ENCODE assay signal across 1 cellular context in genomic region chr17:48546187-48546923, GRCh38.
TF ChIP-seq lines count a peak whose summit lies in the region.

No MANE protein-coding gene starts in this region.

TF ChIP-seq in HEK293, 187 proteins besides CTCF, POLR2A, EP300 and RAD21 (continued from another document and continues in another):
- no peak for TF ChIP-seq ZNF302 (tag by site-specific recombination; IDR thresholded peaks at IDR 0.05; ENCODE audit: low read depth)
- TF ChIP-seq ZNF558 (tag by site-specific recombination; IDR thresholded peaks at IDR 0.05), result no peak
- no peak for TF ChIP-seq ZNF24 (tag by site-specific recombination; IDR thresholded peaks at IDR 0.05)
- TF ChIP-seq ZNF514 (tag by site-specific recombination; IDR thresholded peaks at IDR 0.05), result no peak
- no peak for TF ChIP-seq ZNF704 (tag by site-specific recombination; IDR thresholded peaks at IDR 0.05)
- no peak; the same call in 1 of the 2 replicates for TF ChIP-seq ZNF501 (tag by site-specific recombination; IDR thresholded peaks at IDR 0.05)
- no peak for TF ChIP-seq REPIN1 (tag by site-specific recombination; IDR thresholded peaks at IDR 0.05; ENCODE audit: low read depth)
- TF ChIP-seq ZNF76 (tag by site-specific recombination; IDR thresholded peaks at IDR 0.05; ENCODE audit: borderline replicate concordance, low read depth), result peak; percentile 71; the same call in 1 of the 2 replicates
- TF ChIP-seq ZNF510 (tag by site-specific recombination; IDR thresholded peaks at IDR 0.05; ENCODE audit: insufficient replicate concordance), result no peak
- TF ChIP-seq ZXDB (tag by site-specific recombination; IDR thresholded peaks at IDR 0.05), result 0 out of 2 replicates have a peak, but pooled peaks have one; percentile 41
- peak; percentile 90 for TF ChIP-seq ZBTB17 (tag by site-specific recombination; IDR thresholded peaks at IDR 0.05)
- TF ChIP-seq ZSCAN5A (tag by site-specific recombination; IDR thresholded peaks at IDR 0.05), result no peak
- TF ChIP-seq KLF8 (tag by site-specific recombination; IDR thresholded peaks at IDR 0.05), result no peak
- no peak for TF ChIP-seq GLIS2 (tag by site-specific recombination; IDR thresholded peaks at IDR 0.05)
- TF ChIP-seq IKZF3 (tag by site-specific recombination; IDR thresholded peaks at IDR 0.05), result peak; percentile 73
- peak; percentile 14; the same call in 1 of the 2 replicates for TF ChIP-seq ZNF423 (tag by site-specific recombination; IDR thresholded peaks at IDR 0.05)
- no peak for TF ChIP-seq ZBTB26 (tag by site-specific recombination; optimal IDR thresholded peaks at IDR 0.05)
- no peak for TF ChIP-seq ZNF26 (tag by site-specific recombination; IDR thresholded peaks at IDR 0.05)
- no peak for TF ChIP-seq ZNF223 (tag by site-specific recombination; IDR thresholded peaks at IDR 0.05)
- TF ChIP-seq ZNF148 (tag by site-specific recombination; IDR thresholded peaks at IDR 0.05; ENCODE audit: borderline replicate concordance), result no peak
- TF ChIP-seq ZNF239 (tag by site-specific recombination; IDR thresholded peaks at IDR 0.05), result no peak
- TF ChIP-seq ZBTB6 (tag by site-specific recombination; IDR thresholded peaks at IDR 0.05), result no peak
- no peak for TF ChIP-seq HIC1 (tag by site-specific recombination; IDR thresholded peaks at IDR 0.05)
- no peak for TF ChIP-seq ZNF19 (tag by site-specific recombination; IDR thresholded peaks at IDR 0.05; ENCODE audit: low read depth)
- TF ChIP-seq HOXD13 (CRISPR knock-in tag; IDR thresholded peaks at IDR 0.05; ENCODE audit: borderline replicate concordance), result no peak
- TF ChIP-seq RBAK (tag by site-specific recombination; IDR thresholded peaks at IDR 0.05), result no peak
- TF ChIP-seq GLI4 (tag by site-specific recombination; IDR thresholded peaks at IDR 0.05), result no peak
- no peak for TF ChIP-seq ZNF155 (tag by site-specific recombination; IDR thresholded peaks at IDR 0.05)
- TF ChIP-seq ZNF837 (tag by site-specific recombination; IDR thresholded peaks at IDR 0.05), result no peak
- TF ChIP-seq ZNF362 (tag by site-specific recombination; IDR thresholded peaks at IDR 0.05), result no peak
- TF ChIP-seq ZNF544 (tag by site-specific recombination; IDR thresholded peaks at IDR 0.05), result no peak
- TF ChIP-seq ZNF600 (tag by site-specific recombination; IDR thresholded peaks at IDR 0.05), result peak; percentile 73; the same call in 1 of the 2 replicates
- TF ChIP-seq ZNF416 (tag by site-specific recombination; IDR thresholded peaks at IDR 0.05), result no peak
- TF ChIP-seq BCL11B (tag by site-specific recombination; IDR thresholded peaks at IDR 0.05; ENCODE audit: low read depth), result no peak
- TF ChIP-seq ZNF169 (tag by site-specific recombination; IDR thresholded peaks at IDR 0.05), result no peak
- no peak for TF ChIP-seq TCF7L2 (IDR thresholded peaks at IDR 0.05; ENCODE audit: borderline replicate concordance, low read depth, low read length)
- TF ChIP-seq ZBTB11 (tag by site-specific recombination; conservative IDR thresholded peaks at IDR 0.05; ENCODE audit: low read depth), result no peak
- no peak for TF ChIP-seq ZNF707 (tag by site-specific recombination; IDR thresholded peaks at IDR 0.05)
- no peak for TF ChIP-seq ATF2 (tag by site-specific recombination; IDR thresholded peaks at IDR 0.05; ENCODE audit: low read depth)
